16 cellular contexts compared by ENCODE assay signal in the genomic region with DNA sequence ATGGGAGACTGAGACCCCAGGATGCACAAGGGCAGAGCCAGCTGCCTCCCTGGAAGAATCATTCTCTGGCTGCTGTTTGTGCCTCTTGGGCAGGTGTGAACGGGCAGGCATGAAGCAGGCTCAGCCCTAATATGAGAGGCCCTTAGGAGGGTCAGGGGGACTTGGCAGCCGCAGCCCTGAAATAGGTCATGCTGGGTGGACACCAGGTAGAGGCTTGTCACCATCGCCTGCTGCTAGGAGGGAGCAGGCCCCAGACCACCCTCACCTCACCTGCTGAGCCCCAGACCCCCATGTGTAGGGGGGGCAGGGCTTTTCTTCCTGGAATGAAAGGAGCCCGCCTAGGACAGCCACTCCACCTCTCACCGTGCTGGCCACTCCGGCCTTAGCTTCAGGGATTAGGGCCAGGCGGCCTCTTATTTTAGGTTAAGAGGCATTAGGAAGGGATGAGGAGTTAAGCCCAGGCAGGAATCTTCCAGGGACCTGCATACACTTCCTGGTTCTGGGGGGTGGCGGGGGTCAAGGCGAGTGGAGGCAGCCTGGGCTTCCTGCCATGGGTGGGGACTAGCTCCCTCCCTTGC.
A peak's percentile ranks its signal among the peaks of the same experiment; 100 is the strongest.
DNase-seq lines count a peak whose midpoint lies in the region; ATAC-seq, FAIRE-seq and TF ChIP-seq lines count a peak whose summit lies in the region.
"Had no signal": no experiment of that assay in that cellular context is flagged by ENCODE, and none has a peak within 500 bp of the region (broad histone marks: within the 10 kb centered on the region; RNA-seq: fewer than 3 reads in every experiment).

No MANE protein-coding gene starts in this region.

- FAIRE-seq in H54 (lab: Jason Lieb, UNC), result no peak
- FAIRE-seq: GM12892 had no signal

- no peak overlapping the region for H3K4me3 ChIP-seq in stomach smooth muscle (ENCODE audit: low read length in 2 of 2)
- H3K4me3 ChIP-seq: lung, prostate gland had no signal

- H3K36me3 Mint-ChIP-seq in activated naive CD8-positive, alpha-beta T cell treated with anti-CD3 and anti-CD28 coated beads, Interleukin-2, amount 10 ng/mL, durations not matched to agents 7 days and 5 days, result peaks cover 4% of the 10 kb centered on the region
- peaks cover 4% of the 10 kb centered on the region for H3K36me3 Mint-ChIP-seq in activated naive CD8-positive, alpha-beta T cell treated with anti-CD3 and anti-CD28 coated beads for 36 hours
- H3K36me3 Mint-ChIP-seq in memory B cell, result peaks cover 19% of the 10 kb centered on the region

- H3K27me3 Mint-ChIP-seq in activated naive CD8-positive, alpha-beta T cell treated with anti-CD3 and anti-CD28 coated beads, Interleukin-2, amount 10 ng/mL, durations not matched to agents 7 days and 5 days, result no peaks in the 10 kb centered on the region
- no peaks in the 10 kb centered on the region for H3K27me3 Mint-ChIP-seq in activated naive CD8-positive, alpha-beta T cell treated with anti-CD3 and anti-CD28 coated beads for 36 hours
- H3K27me3 Mint-ChIP-seq in memory B cell, result no peaks in the 10 kb centered on the region
- H3K27me3 Mint-ChIP-seq: activated B cell treated with CpG ODN at 0.5 μM for 24 hours had no signal

- no peaks in the 10 kb centered on the region for H3K9me3 ChIP-seq in stomach smooth muscle (ENCODE audit: control insufficient read depth in 2 of 2, low read length in 2 of 2)
- H3K9me3 ChIP-seq: prostate gland had no signal

- peaks cover 34% of the 10 kb centered on the region for H3K4me1 ChIP-seq in stomach smooth muscle (ENCODE audit: control insufficient read depth, insufficient read depth, low read length)

- no peak overlapping the region for H3K9ac ChIP-seq in stomach smooth muscle (ENCODE audit: low read length in 2 of 2)

- DNase-seq in activated naive CD8-positive, alpha-beta T cell treated with anti-CD3 and anti-CD28 coated beads, Interleukin-2, amount 10 ng/mL, durations not matched to agents 7 days and 5 days, result no peak
- DNase-seq in activated naive CD8-positive, alpha-beta T cell treated with anti-CD3 and anti-CD28 coated beads for 36 hours, result no peak
- DNase-seq in activated naive CD4-positive, alpha-beta T cell treated with anti-CD3 and anti-CD28 coated beads, Interleukin-2, amount 50 U/mL, for 16 hours, result peak; percentile 8
- DNase-seq in memory B cell (ENCODE audit: low spot score in 2 of 2) (no peak), H54 (ENCODE audit: insufficient read length, low spot score) (no peak), NCI-H226 (no peak), NCI-H1092 treated with DMSO at 0.1 percent for 48 hours (lab: John Stamatoyannopoulos, UW) (no peak)
- DNase-seq: activated B cell treated with CpG ODN at 0.5 μM for 24 hours; activated T-cell treated with anti-CD3 and anti-CD28 coated beads, Interleukin-2, amount 50 U/mL, for 48 hours; brain microvascular endothelial cell; NCI-H1930; stimulated activated CD4-positive, alpha-beta T cell treated with anti-CD3 and anti-CD28 coated beads, Interleukin-2, amount 100 ng/mL, for 24 hours had no signal

- H3K27ac ChIP-seq in stomach smooth muscle (ENCODE audit: low read length), result peak overlapping the region; percentile 53
- H3K27ac ChIP-seq: brain microvascular endothelial cell, prostate gland had no signal

- no peak for ATAC-seq in activated naive CD8-positive, alpha-beta T cell treated with anti-CD3 and anti-CD28 coated beads, Interleukin-2, amount 10 ng/mL, durations not matched to agents 7 days and 5 days (ENCODE audit: low read depth)
- no peak for ATAC-seq in memory B cell (ENCODE audit: low read depth)

- peak overlapping the region; percentile 31 for H3K27ac Mint-ChIP-seq in activated naive CD8-positive, alpha-beta T cell treated with anti-CD3 and anti-CD28 coated beads, Interleukin-2, amount 10 ng/mL, durations not matched to agents 7 days and 5 days
- H3K27ac Mint-ChIP-seq in activated naive CD8-positive, alpha-beta T cell treated with anti-CD3 and anti-CD28 coated beads for 36 hours, result no peak overlapping the region
- H3K27ac Mint-ChIP-seq in memory B cell, result peak overlapping the region; percentile 82
- H3K27ac Mint-ChIP-seq: activated B cell treated with CpG ODN at 0.5 μM for 24 hours had no signal

- no peak for TF ChIP-seq POLR2A in H54 (IDR thresholded peaks at IDR 0.05; ENCODE audit: low read depth, low read length)

- no peak overlapping the region for H3K4me3 Mint-ChIP-seq in activated naive CD8-positive, alpha-beta T cell treated with anti-CD3 and anti-CD28 coated beads, Interleukin-2, amount 10 ng/mL, durations not matched to agents 7 days and 5 days
- no peak overlapping the region for H3K4me3 Mint-ChIP-seq in activated naive CD8-positive, alpha-beta T cell treated with anti-CD3 and anti-CD28 coated beads for 36 hours
- no peak overlapping the region for H3K4me3 Mint-ChIP-seq in memory B cell
- H3K4me3 Mint-ChIP-seq: activated B cell treated with CpG ODN at 0.5 μM for 24 hours had no signal

- H3K9me3 Mint-ChIP-seq in activated naive CD8-positive, alpha-beta T cell treated with anti-CD3 and anti-CD28 coated beads, Interleukin-2, amount 10 ng/mL, durations not matched to agents 7 days and 5 days, result no peaks in the 10 kb centered on the region
- H3K9me3 Mint-ChIP-seq in activated naive CD8-positive, alpha-beta T cell treated with anti-CD3 and anti-CD28 coated beads for 36 hours, result no peaks in the 10 kb centered on the region
- no peaks in the 10 kb centered on the region for H3K9me3 Mint-ChIP-seq in memory B cell
- H3K9me3 Mint-ChIP-seq: activated B cell treated with CpG ODN at 0.5 μM for 24 hours had no signal

- H3K27me3 ChIP-seq in stomach smooth muscle (ENCODE audit: control insufficient read depth in 1 of 2, insufficient read depth in 2 of 2, low read length in 2 of 2), result no peaks in the 10 kb centered on the region
- H3K27me3 ChIP-seq: brain microvascular endothelial cell had no signal

- peaks cover 39 to 42% of the 10 kb centered on the region in 2 donors for H3K36me3 ChIP-seq in stomach smooth muscle (ENCODE audit: control insufficient read depth in 2 of 2, insufficient read depth in 2 of 2, low read length in 2 of 2)

- H3K4me1 Mint-ChIP-seq in activated naive CD8-positive, alpha-beta T cell treated with anti-CD3 and anti-CD28 coated beads, Interleukin-2, amount 10 ng/mL, durations not matched to agents 7 days and 5 days, result peaks cover 1% of the 10 kb centered on the region
- peaks cover 9% of the 10 kb centered on the region for H3K4me1 Mint-ChIP-seq in activated naive CD8-positive, alpha-beta T cell treated with anti-CD3 and anti-CD28 coated beads for 36 hours
- peaks cover 17% of the 10 kb centered on the region for H3K4me1 Mint-ChIP-seq in memory B cell

- POLR2A ChIA-PET in activated naive CD8-positive, alpha-beta T cell treated with anti-CD3 and anti-CD28 coated beads, Interleukin-2, amount 10 ng/mL, durations not matched to agents 7 days and 5 days (lab: Charles Lee), result interaction anchor here (0.6 kb wide), 1 partner anchor 125 kb away, joined by 3 read pairs; no protein-coding TSS in a partner anchor
